ENCODE assay signal across 1 cellular context in genomic region chr9:96566401-96567202, GRCh38.
A peak's percentile ranks its signal among the peaks of the same experiment; 100 is the strongest.
TF ChIP-seq lines count a peak whose summit lies in the region.

No MANE protein-coding gene starts in this region.

TF ChIP-seq in K562, 482 proteins besides CTCF, POLR2A, EP300 and RAD21 (continued from another document and continues in another):
- TF ChIP-seq UBTF (IDR thresholded peaks at IDR 0.05; ENCODE audit: borderline replicate concordance in 1 of 2, low read depth in 2 of 2, low read length in 2 of 2) (no peak), ETV1 (tag; conservative IDR thresholded peaks at IDR 0.05; ENCODE audit: low read depth) (peak; percentile 52; the same call in 1 of the 2 replicates), HLTF (IDR thresholded peaks at IDR 0.05) (no peak), ZBTB9 (CRISPR knock-in tag; IDR thresholded peaks at IDR 0.05) (no peak), CTBP1 (IDR thresholded peaks at IDR 0.05; ENCODE audit: borderline replicate concordance) (no peak), FOXO4 (CRISPR knock-in tag; IDR thresholded peaks at IDR 0.05) (no peak), ZNF57 (CRISPR knock-in tag; IDR thresholded peaks at IDR 0.05) (no peak), ZNF324 (CRISPR knock-in tag; IDR thresholded peaks at IDR 0.05) (no peak), GTF2B (IDR thresholded peaks at IDR 0.05; ENCODE audit: extremely low read depth, insufficient read length) (no peak), ATF2 (CRISPR knock-in tag; IDR thresholded peaks at IDR 0.05) (no peak), ATF1 (CRISPR knock-in tag; IDR thresholded peaks at IDR 0.05) (no peak), ATF1 (tag; IDR thresholded peaks at IDR 0.05) (peak; percentile 72), ZBTB8A (IDR thresholded peaks at IDR 0.05; ENCODE audit: partially characterized antibody) (no peak), RNF2 (IDR thresholded peaks at IDR 0.05) (no peak), MXI1 (IDR thresholded peaks at IDR 0.05; ENCODE audit: low read depth, low read length) (peak; percentile 56; the same call in 1 of the 2 replicates), MCM3 (IDR thresholded peaks at IDR 0.05) (no peak), EP400 (IDR thresholded peaks at IDR 0.05) (peak; percentile 32; the same call in 1 of the 2 replicates), CEBPG (CRISPR knock-in tag; IDR thresholded peaks at IDR 0.05) (no peak), CEBPG (tag; conservative IDR thresholded peaks at IDR 0.05 in 1 of 2, IDR thresholded peaks at IDR 0.05 in 1 of 2) (no peak), HOXB6 (CRISPR knock-in tag; IDR thresholded peaks at IDR 0.05; ENCODE audit: borderline replicate concordance) (no peak), KLF1 (tag; IDR thresholded peaks at IDR 0.05) (no peak), ZNF197 (CRISPR knock-in tag; IDR thresholded peaks at IDR 0.05; ENCODE audit: low read depth) (no peak), ZNF143 (CRISPR knock-in tag; IDR thresholded peaks at IDR 0.05) (no peak), FOXJ3 (CRISPR knock-in tag; IDR thresholded peaks at IDR 0.05) (no peak), ZKSCAN1 (IDR thresholded peaks at IDR 0.05; ENCODE audit: low read depth, low read length) (no peak), ZNF134 (CRISPR knock-in tag; conservative IDR thresholded peaks at IDR 0.05) (no peak), SAFB2 (IDR thresholded peaks at IDR 0.05; ENCODE audit: borderline replicate concordance, low read depth, low read length, severe bottlenecking) (no peak), HNRNPK (IDR thresholded peaks at IDR 0.05; ENCODE audit: low read depth, low read length, poor library complexity, severe bottlenecking) (no peak), GATAD2B (IDR thresholded peaks at IDR 0.05; ENCODE audit: borderline replicate concordance) (peak; percentile 35; the same call in 1 of the 2 replicates), ATF7 (IDR thresholded peaks at IDR 0.05) (peak; percentile 17; the same call in 1 of the 2 replicates), MTA1 (IDR thresholded peaks at IDR 0.05; ENCODE audit: borderline replicate concordance) (no peak), MTF1 (CRISPR knock-in tag; IDR thresholded peaks at IDR 0.05; ENCODE audit: borderline replicate concordance) (no peak), LCOR (CRISPR knock-in tag; IDR thresholded peaks at IDR 0.05) (no peak), JUN (IDR thresholded peaks at IDR 0.05; ENCODE audit: borderline replicate concordance, low read depth, low read length) (0 out of 2 replicates have a peak, but pooled peaks have one; percentile 7), JUN (CRISPR knock-in tag; IDR thresholded peaks at IDR 0.05; ENCODE audit: borderline replicate concordance) (no peak), ZC3H4 (CRISPR knock-in tag; IDR thresholded peaks at IDR 0.05; ENCODE audit: borderline replicate concordance) (no peak), MXD1 (CRISPR knock-in tag; IDR thresholded peaks at IDR 0.05; ENCODE audit: borderline replicate concordance, poor library complexity, severe bottlenecking) (no peak), ZNF41 (CRISPR knock-in tag; conservative IDR thresholded peaks at IDR 0.05) (no peak), CCNT2 (IDR thresholded peaks at IDR 0.05; ENCODE audit: borderline replicate concordance, extremely low read depth, insufficient read length, low read depth, low read length) (peak; percentile 39), ZNF589 (CRISPR knock-in tag; IDR thresholded peaks at IDR 0.05; ENCODE audit: low read depth) (no peak), RFX5 (IDR thresholded peaks at IDR 0.05; ENCODE audit: low read depth, low read length) (no peak), POLR3A (IDR thresholded peaks at IDR 0.05; ENCODE audit: borderline replicate concordance, extremely low read depth, insufficient read depth, insufficient read length) (no peak), ARID2 (IDR thresholded peaks at IDR 0.05) (no peak), NFE2L1 (tag; IDR thresholded peaks at IDR 0.05; ENCODE audit: borderline replicate concordance, low read depth) (no peak), ZNF121 (CRISPR knock-in tag; conservative IDR thresholded peaks at IDR 0.05) (no peak), ZNF507 (tag; conservative IDR thresholded peaks at IDR 0.05) (no peak), DEAF1 (CRISPR knock-in tag; IDR thresholded peaks at IDR 0.05) (no peak), RBFOX2 (IDR thresholded peaks at IDR 0.05; ENCODE audit: low read depth, low read length) (peak; percentile 64), ESRRA (IDR thresholded peaks at IDR 0.05; ENCODE audit: borderline replicate concordance, low read depth) (peak; percentile 33; the same call in 1 of the 2 replicates), SREBF2 (CRISPR knock-in tag; IDR thresholded peaks at IDR 0.05) (no peak), ZNF778 (CRISPR knock-in tag; IDR thresholded peaks at IDR 0.05) (no peak), CTCFL (IDR thresholded peaks at IDR 0.05; ENCODE audit: borderline replicate concordance, insufficient read depth, low read depth, low read length, poor library complexity, severe bottlenecking) (no peak), NFYB (IDR thresholded peaks at IDR 0.05; ENCODE audit: extremely low read depth, insufficient read length) (no peak), NFIX (CRISPR knock-in tag; IDR thresholded peaks at IDR 0.05; ENCODE audit: low read depth) (no peak), NFRKB (IDR thresholded peaks at IDR 0.05; ENCODE audit: low read depth) (no peak), ZNF175 (CRISPR knock-in tag; IDR thresholded peaks at IDR 0.05; ENCODE audit: low read depth) (0 out of 2 replicates have a peak, but pooled peaks have one; percentile 25), GABPA (tag; conservative IDR thresholded peaks at IDR 0.05; ENCODE audit: low read depth) (peak; percentile 64), ZFPM2 (CRISPR knock-in tag; IDR thresholded peaks at IDR 0.05) (no peak), CREB3 (tag; conservative IDR thresholded peaks at IDR 0.05; ENCODE audit: low read depth) (no peak), E2F5 (CRISPR knock-in tag; IDR thresholded peaks at IDR 0.05) (no peak), PML (IDR thresholded peaks at IDR 0.05; ENCODE audit: low read length) (no peak), MCM2 (IDR thresholded peaks at IDR 0.05; ENCODE audit: low read depth) (no peak), PHTF2 (CRISPR knock-in tag; IDR thresholded peaks at IDR 0.05) (no peak)
